ENCODE assay signal across 18 cellular contexts in the genomic region with DNA sequence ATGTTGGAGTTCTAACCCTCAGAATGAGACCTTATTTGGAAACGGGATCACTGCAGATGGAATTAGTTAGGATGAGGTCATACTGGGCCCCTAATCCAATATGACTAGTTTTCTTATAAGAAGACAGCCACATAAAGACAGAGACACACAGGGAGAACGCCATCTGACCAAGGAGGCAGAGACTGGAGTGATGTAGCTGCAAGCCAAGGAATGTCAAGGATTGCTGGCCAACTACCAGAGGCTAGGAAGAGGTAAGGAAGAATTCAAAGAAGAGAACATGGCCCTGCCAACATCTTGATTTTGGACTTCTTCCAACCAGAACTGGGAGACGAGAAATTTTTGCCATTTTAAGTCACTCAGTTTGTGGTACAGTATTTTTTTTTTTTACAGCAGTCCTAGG.
DNase-seq lines count a peak whose midpoint lies in the region; FAIRE-seq and TF ChIP-seq lines count a peak whose summit lies in the region.
"Had no signal": no experiment of that assay in that cellular context is flagged by ENCODE, and none has a peak within 500 bp of the region (broad histone marks: within the 10 kb centered on the region; RNA-seq: fewer than 3 reads in every experiment).

No MANE protein-coding gene starts in this region.

- H3K9ac ChIP-seq in astrocyte (ENCODE audit: low read length): no peak overlapping the region
- H3K9ac ChIP-seq: BLaER1 had no signal

- H3K4me2 ChIP-seq in astrocyte (ENCODE audit: low read length): no peak overlapping the region
- H3K4me2 ChIP-seq: A549, BLaER1 had no signal

- H3K4me1 ChIP-seq in astrocyte (ENCODE audit: insufficient read depth, low read length): peaks cover 5% of the 10 kb centered on the region
- H3K4me1 ChIP-seq: BLaER1, SJCRH30 had no signal

- H3K4me3 Mint-ChIP-seq in HFFc6: peak overlapping the region; percentile 11; the same call in 1 of the 2 replicates
- no peak overlapping the region for H3K4me3 Mint-ChIP-seq in astrocyte (ENCODE audit: unreplicated experiment)
- H3K4me3 Mint-ChIP-seq: CD4-positive, alpha-beta memory T cell had no signal

- no peaks in the 10 kb centered on the region for H3K27me3 Mint-ChIP-seq in HFFc6 (ENCODE audit: insufficient read depth)
- no peaks in the 10 kb centered on the region for H3K27me3 Mint-ChIP-seq in astrocyte (ENCODE audit: low read depth, unreplicated experiment)
- H3K27me3 Mint-ChIP-seq: CD4-positive, alpha-beta memory T cell had no signal

- H3K27ac ChIP-seq in astrocyte (ENCODE audit: low read depth, low read length): no peak overlapping the region
- H3K27ac ChIP-seq in RWPE1: no peak overlapping the region
- H3K27ac ChIP-seq: A549, BLaER1, SJCRH30 had no signal

- CTCF ChIA-PET in RWPE1 (lab: Yijun Ruan, JAX): no interaction called here

- no peaks in the 10 kb centered on the region for H3K36me3 ChIP-seq in astrocyte (ENCODE audit: insufficient read depth, low read length)
- H3K36me3 ChIP-seq: BLaER1, SJCRH30 had no signal

- no peak overlapping the region for H2AFZ ChIP-seq in astrocyte (ENCODE audit: low read depth, low read length)

- TF ChIP-seq CTCF in AG10803 (conservative IDR thresholded peaks at IDR 0.05; ENCODE audit: low read length) (no peak), HFFc6 (IDR thresholded peaks at IDR 0.05) (no peak), astrocyte (IDR thresholded peaks at IDR 0.05; ENCODE audit: insufficient read depth, low read depth, low read length) (no peak), fibroblast of mammary gland (conservative IDR thresholded peaks at IDR 0.05; ENCODE audit: control insufficient read depth, insufficient read depth, low read depth, low read length) (no peak), RWPE1 (conservative IDR thresholded peaks at IDR 0.05; ENCODE audit: low read depth) (no peak)

- POLR2A ChIA-PET in RWPE1 (lab: Yijun Ruan, JAX; ENCODE audit: low non-redundant PET): no interaction called here

- peak overlapping the region; percentile 69; the same call in 1 of the 2 replicates for H3K27ac Mint-ChIP-seq in HFFc6
- H3K27ac Mint-ChIP-seq in astrocyte (ENCODE audit: unreplicated experiment): no peak overlapping the region
- H3K27ac Mint-ChIP-seq: CD4-positive, alpha-beta memory T cell had no signal

- H3K79me2 ChIP-seq in astrocyte (ENCODE audit: insufficient read depth, low read length): no peaks in the 10 kb centered on the region

- H3K4me1 Mint-ChIP-seq in HFFc6 (ENCODE audit: low read depth) (peaks cover 62% of the 10 kb centered on the region), astrocyte (ENCODE audit: low read depth, unreplicated experiment) (peaks cover 4% of the 10 kb centered on the region)
- H3K4me1 Mint-ChIP-seq: CD4-positive, alpha-beta memory T cell had no signal

- H3K36me3 Mint-ChIP-seq in HFFc6 (ENCODE audit: low read depth): peaks cover 28% of the 10 kb centered on the region
- peaks cover 2% of the 10 kb centered on the region for H3K36me3 Mint-ChIP-seq in astrocyte (ENCODE audit: low read depth, unreplicated experiment)
- H3K36me3 Mint-ChIP-seq: CD4-positive, alpha-beta memory T cell had no signal

- H3K27me3 ChIP-seq in astrocyte (ENCODE audit: insufficient read depth, low read length): no peaks in the 10 kb centered on the region
- H3K27me3 ChIP-seq: BLaER1, SJCRH30 had no signal

- peak; percentile 72 for FAIRE-seq in astrocyte (lab: Jason Lieb, UNC)
- FAIRE-seq: A549, GM12891, H1 had no signal

- DNase-seq in AG10803 (ENCODE audit: low read depth): peak; percentile 81
- DNase-seq in HFFc6: no peak
- DNase-seq in astrocyte (ENCODE audit: low read depth): peak; percentile 66
- peak; percentile 55 for DNase-seq in fibroblast of mammary gland (ENCODE audit: low read depth)
- no peak for DNase-seq in RWPE1 (ENCODE audit: low spot score)
- no peak for DNase-seq in central memory CD4-positive, alpha-beta T cell
- no peak for DNase-seq in SHP77 (lab: John Stamatoyannopoulos, UW)
- DNase-seq: Calu3; CD4-positive, alpha-beta memory T cell; NCI-H1694 treated with DMSO at 0.1 percent for 48 hours; NCI-H2227 treated with DMSO at 0.1 percent for 48 hours; NCI-H524; PC-3; SJCRH30 had no signal

- H4K20me1 ChIP-seq in astrocyte (ENCODE audit: insufficient read depth, low read length): no peaks in the 10 kb centered on the region
- H4K20me1 ChIP-seq: BLaER1 had no signal

- no peak overlapping the region for H3K4me3 ChIP-seq in AG10803 (ENCODE audit: low read length)
- H3K4me3 ChIP-seq in astrocyte (ENCODE audit: insufficient read depth, low read depth, low read length): no peak overlapping the region
- H3K4me3 ChIP-seq in fibroblast of mammary gland (ENCODE audit: control insufficient read depth, low read depth, low read length): no peak overlapping the region
- H3K4me3 ChIP-seq: A549, BLaER1, SJCRH30 had no signal

- no peaks in the 10 kb centered on the region for H3K9me3 ChIP-seq in astrocyte (ENCODE audit: insufficient read depth, low read depth, low read length)
- H3K9me3 ChIP-seq: SJCRH30 had no signal

- H3K9me3 Mint-ChIP-seq in HFFc6 (peaks cover 27% of the 10 kb centered on the region), astrocyte (ENCODE audit: unreplicated experiment) (peaks cover 5% of the 10 kb centered on the region)

Comparison
In these comparisons a context has a peak if more than half of its experiments do, and no peak if none do; other contexts are left out.
1. DNase-seq: peak in AG10803 (single experiment), astrocyte (single experiment) and fibroblast of mammary gland (single experiment); none in HFFc6 (single experiment), RWPE1 (single experiment), central memory CD4-positive, alpha-beta T cell (single experiment) and SHP77 (0 of 2).